ENCODE assay signal across 8 cellular contexts in the genomic region with DNA sequence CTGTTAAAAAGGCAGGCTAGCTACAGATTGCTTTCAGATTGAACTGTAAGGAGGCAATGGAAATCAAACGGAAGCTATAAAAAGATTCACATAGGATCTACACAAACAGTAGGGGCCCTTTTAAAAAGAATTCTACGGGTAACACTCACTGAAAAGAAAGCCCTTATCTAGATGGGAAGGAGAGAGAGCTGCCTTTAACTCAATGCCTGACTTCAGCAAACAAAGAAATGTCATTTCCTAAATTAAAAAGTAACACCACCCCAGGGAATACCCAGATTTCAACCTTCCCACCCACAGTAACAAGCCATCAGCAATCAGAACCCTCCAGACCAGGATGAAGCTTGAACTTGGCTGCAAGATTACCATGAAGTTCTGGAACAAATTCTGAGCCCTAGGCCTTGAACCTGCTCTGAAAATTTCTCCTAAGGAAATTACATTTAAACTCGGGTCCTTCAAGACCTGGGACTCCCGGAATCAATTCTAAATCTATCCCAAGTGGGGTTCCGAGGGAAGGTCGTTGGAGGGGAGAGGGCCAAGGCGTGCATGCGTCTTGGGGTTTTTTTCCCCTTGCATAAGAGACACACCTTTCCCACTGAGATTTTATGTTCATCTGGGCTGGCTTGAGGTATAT. TPM values are rescaled to one million over a fixed set of nuclear protein-coding genes. Genes with fewer than 3 reads are reported as not detected.
A peak's percentile ranks its signal among the peaks of the same experiment; 100 is the strongest.
DNase-seq lines count a peak whose midpoint lies in the region; ATAC-seq and TF ChIP-seq lines count a peak whose summit lies in the region.

No MANE protein-coding gene starts in this region.

- DNase-seq in DMS53 (lab: John Stamatoyannopoulos, UW), result peak; percentile 54
- no peak for DNase-seq in DMS53 treated with DMSO at 0.1 percent for 48 hours (lab: John Stamatoyannopoulos, UW; ENCODE audit: unreplicated experiment)
- peak in 1 of 2 experiments; percentile 49 for DNase-seq in SJSA1 (ENCODE audit: low read depth in 1 of 2, low spot score in 2 of 2)
- no peak for DNase-seq in fibroblast of mammary gland (ENCODE audit: low read depth)
- no peak for DNase-seq in retinal pigment epithelial cell (ENCODE audit: low read depth)
- no peak for DNase-seq in HUDEP-2 (lab: John Stamatoyannopoulos, UW; ENCODE audit: unreplicated experiment in 76 of 76)
- DNase-seq in mucosa of descending colon, result no peak

- H3K4me3 ChIP-seq in SJSA1, result peak overlapping the region; percentile 87
- H3K4me3 ChIP-seq in fibroblast of mammary gland (ENCODE audit: control insufficient read depth, low read depth, low read length), result peak overlapping the region; percentile 83
- H3K4me3 ChIP-seq in retinal pigment epithelial cell (ENCODE audit: low read length), result peak overlapping the region; percentile 89
- no peak overlapping the region for H3K4me3 ChIP-seq in mucosa of descending colon

- ATAC-seq in mucosa of descending colon (no peak), HG03139 (IDR thresholded peaks at IDR 0.05; ENCODE audit: unreplicated experiment) (no peak)

- H3K36me3 ChIP-seq in SJSA1 (peaks cover 21% of the 10 kb centered on the region), mucosa of descending colon (ENCODE audit: low read depth) (no peaks in the 10 kb centered on the region)

- TF ChIP-seq CTCF in fibroblast of mammary gland (conservative IDR thresholded peaks at IDR 0.05; ENCODE audit: control insufficient read depth, insufficient read depth, low read depth, low read length) (no peak), retinal pigment epithelial cell (conservative IDR thresholded peaks at IDR 0.05; ENCODE audit: low read depth, low read length) (no peak), mucosa of descending colon (IDR thresholded peaks at IDR 0.05) (no peak)

- H3K27me3 ChIP-seq in SJSA1 (replicated peaks), result no peaks in the 10 kb centered on the region

- intact Hi-C loops in mucosa of descending colon (cut with DNase I, micrococcal nuclease), result no loop called here

- no peaks in the 10 kb centered on the region for H3K9me3 ChIP-seq in SJSA1 (replicated peaks)
- H3K9me3 ChIP-seq in mucosa of descending colon, result no peaks in the 10 kb centered on the region

- H3K4me1 ChIP-seq in SJSA1 (replicated peaks) (peaks cover 61% of the 10 kb centered on the region), mucosa of descending colon (ENCODE audit: low read depth) (peaks cover 32% of the 10 kb centered on the region)

- peak overlapping the region; percentile 99 for H3K27ac ChIP-seq in SJSA1

RNA-seq across cellular contexts. Expression of gene WSB2, which starts 1.2 kb away (rescaled TPM):
- total RNA-seq in SJSA1 (2014; rRNA removed; shearing (Covaris generic)), result 160 and 164 TPM in 2 replicates
- total RNA-seq in mucosa of descending colon, result 100 to 1,000 TPM; 103 to 159 (median 119) TPM

RNA-seq across cellular contexts. Expression of gene RFC5, which starts 43.3 kb away (rescaled TPM):
- total RNA-seq in SJSA1 (2014; rRNA removed; shearing (Covaris generic)), result 21.5 and 47.6 TPM in 2 replicates
- 10 to 100 TPM in 2 of 3 donors, 1 to 10 TPM in 1; 9.8 to 14.7 (median 14.0) TPM for total RNA-seq in mucosa of descending colon

RNA-seq across cellular contexts. Expression of gene VSIG10, which starts 44.1 kb away (rescaled TPM):
- 11.8 and 14.6 TPM in 2 replicates for total RNA-seq in SJSA1 (2014; rRNA removed; shearing (Covaris generic))
- 100 to 1,000 TPM in 1 of 3 donors, 10 to 100 TPM in 2; 56.2 to 131 (median 68.7) TPM for total RNA-seq in mucosa of descending colon
